Comparison of ENCODE assay signal across 24 cellular contexts in genomic region chr18:8106603-8107002, GRCh38.
"Had no signal": no experiment of that assay in that cellular context is flagged by ENCODE, and none has a peak within 500 bp of the region (broad histone marks: within the 10 kb centered on the region; RNA-seq: fewer than 3 reads in every experiment).

No MANE protein-coding gene starts in this region.

- FAIRE-seq: endometrium had no signal

- ATAC-seq: activated CD4-positive, CD25-positive, alpha-beta regulatory T cell treated with anti-CD3 and anti-CD28 coated beads, Interleukin-2, amount 50 U/mL, for 24 hours; activated CD8-positive, alpha-beta memory T cell treated with anti-CD3 and anti-CD28 coated beads, Interleukin-2, amount 10 ng/mL, durations not matched to agents 7 days and 5 days; activated CD8-positive, alpha-beta T cell treated with anti-CD3 and anti-CD28 coated beads for 36 hours; activated naive CD8-positive, alpha-beta T cell treated with anti-CD3 and anti-CD28 coated beads, Interleukin-2, amount 50 U/mL, for 24 hours; esophagus mucosa; left cardiac atrium; sciatic nerve; stimulated activated naive B cell treated with anti-CD40 and anti-IgM and Interleukin-4, amounts not matched to agents 10 μg/mL and 1 μg/mL and 100 μg/mL, for 72 hours had no signal

- H3K27ac ChIP-seq: upper lobe of left lung, VCaP had no signal

- H3K27me3 Mint-ChIP-seq: activated CD4-positive, alpha-beta T cell treated with anti-CD3 and anti-CD28 coated beads, Interleukin-2, amount 10 ng/mL, durations not matched to agents 7 days and 5 days; activated CD8-positive, alpha-beta memory T cell treated with anti-CD3 and anti-CD28 coated beads, Interleukin-2, amount 10 ng/mL, durations not matched to agents 7 days and 5 days; activated CD8-positive, alpha-beta T cell treated with anti-CD3 and anti-CD28 coated beads for 36 hours; activated naive CD8-positive, alpha-beta T cell treated with anti-CD3 and anti-CD28 coated beads, Interleukin-2, amount 50 U/mL, for 24 hours; dendritic cell treated with granulocyte-macrophage colony-stimulating factor and Interleukin-4, amounts not matched to agents 40 ng/mL and 50 ng/mL, for 4 days; naive B cell; stimulated activated naive B cell treated with anti-CD40 and anti-IgM and Interleukin-4, amounts not matched to agents 10 μg/mL and 1 μg/mL and 100 μg/mL, for 72 hours had no signal

- H3K4me3 Mint-ChIP-seq: activated CD4-positive, alpha-beta T cell treated with anti-CD3 and anti-CD28 coated beads, Interleukin-2, amount 10 ng/mL, durations not matched to agents 7 days and 5 days; activated CD8-positive, alpha-beta memory T cell treated with anti-CD3 and anti-CD28 coated beads, Interleukin-2, amount 10 ng/mL, durations not matched to agents 7 days and 5 days; activated CD8-positive, alpha-beta T cell treated with anti-CD3 and anti-CD28 coated beads for 36 hours; activated naive CD8-positive, alpha-beta T cell treated with anti-CD3 and anti-CD28 coated beads, Interleukin-2, amount 50 U/mL, for 24 hours; dendritic cell treated with granulocyte-macrophage colony-stimulating factor and Interleukin-4, amounts not matched to agents 40 ng/mL and 50 ng/mL, for 4 days; naive B cell; stimulated activated naive B cell treated with anti-CD40 and anti-IgM and Interleukin-4, amounts not matched to agents 10 μg/mL and 1 μg/mL and 100 μg/mL, for 72 hours had no signal

- H3K4me1 ChIP-seq: upper lobe of left lung had no signal

- H3K4me1 Mint-ChIP-seq: activated CD4-positive, alpha-beta T cell treated with anti-CD3 and anti-CD28 coated beads, Interleukin-2, amount 10 ng/mL, durations not matched to agents 7 days and 5 days; activated CD8-positive, alpha-beta memory T cell treated with anti-CD3 and anti-CD28 coated beads, Interleukin-2, amount 10 ng/mL, durations not matched to agents 7 days and 5 days; activated naive CD8-positive, alpha-beta T cell treated with anti-CD3 and anti-CD28 coated beads, Interleukin-2, amount 50 U/mL, for 24 hours; naive B cell; stimulated activated naive B cell treated with anti-CD40 and anti-IgM and Interleukin-4, amounts not matched to agents 10 μg/mL and 1 μg/mL and 100 μg/mL, for 72 hours had no signal

- H3K27me3 ChIP-seq: upper lobe of left lung had no signal

- H3K27ac Mint-ChIP-seq: activated CD4-positive, alpha-beta T cell treated with anti-CD3 and anti-CD28 coated beads, Interleukin-2, amount 10 ng/mL, durations not matched to agents 7 days and 5 days; activated CD8-positive, alpha-beta memory T cell treated with anti-CD3 and anti-CD28 coated beads, Interleukin-2, amount 10 ng/mL, durations not matched to agents 7 days and 5 days; activated CD8-positive, alpha-beta T cell treated with anti-CD3 and anti-CD28 coated beads for 36 hours; activated naive CD8-positive, alpha-beta T cell treated with anti-CD3 and anti-CD28 coated beads, Interleukin-2, amount 50 U/mL, for 24 hours; dendritic cell treated with granulocyte-macrophage colony-stimulating factor and Interleukin-4, amounts not matched to agents 40 ng/mL and 50 ng/mL, for 4 days; naive B cell; stimulated activated naive B cell treated with anti-CD40 and anti-IgM and Interleukin-4, amounts not matched to agents 10 μg/mL and 1 μg/mL and 100 μg/mL, for 72 hours had no signal

- H3K36me3 Mint-ChIP-seq: activated CD8-positive, alpha-beta memory T cell treated with anti-CD3 and anti-CD28 coated beads, Interleukin-2, amount 10 ng/mL, durations not matched to agents 7 days and 5 days; naive B cell; stimulated activated naive B cell treated with anti-CD40 and anti-IgM and Interleukin-4, amounts not matched to agents 10 μg/mL and 1 μg/mL and 100 μg/mL, for 72 hours had no signal

- H3K4me2 ChIP-seq: smooth muscle cell had no signal

- H3K4me3 ChIP-seq: smooth muscle cell, upper lobe of left lung had no signal

- DNase-seq: activated CD4-positive, alpha-beta T cell treated with anti-CD3 and anti-CD28 coated beads, Interleukin-2, amount 10 ng/mL, durations not matched to agents 7 days and 5 days; activated CD8-positive, alpha-beta memory T cell treated with anti-CD3 and anti-CD28 coated beads, Interleukin-2, amount 10 ng/mL, durations not matched to agents 7 days and 5 days; activated CD8-positive, alpha-beta T cell treated with anti-CD3 and anti-CD28 coated beads for 36 hours; activated effector memory CD4-positive, alpha-beta T cell treated with anti-CD3 and anti-CD28 coated beads, Interleukin-2, amount 50 U/mL, for 16 hours; activated naive CD4-positive, alpha-beta T cell treated with anti-CD3 and anti-CD28 coated beads, Interleukin-2, amount 50 U/mL, for 16 hours; activated naive CD8-positive, alpha-beta T cell treated with anti-CD3 and anti-CD28 coated beads, Interleukin-2, amount 50 U/mL, for 24 hours; activated T-cell treated with anti-CD3 and anti-CD28 coated beads for 4 hours; effector CD4-positive, alpha-beta T cell; hippocampal formation; left cardiac atrium; mesendoderm; naive B cell; nucleus accumbens; posterior cingulate gyrus; stimulated activated CD4-positive, alpha-beta T cell treated with anti-CD3 and anti-CD28 coated beads, Interleukin-15, amount 100 ng/mL, for 24 hours; stimulated activated naive B cell treated with anti-CD40 and anti-IgM and Interleukin-4, amounts not matched to agents 10 μg/mL and 1 μg/mL and 100 μg/mL, for 72 hours; upper lobe of left lung had no signal
